Comparison of ENCODE assay signal across 10 cellular contexts in genomic region chr9:131273146-131273545, GRCh38. TPM values are rescaled to one million over a fixed set of nuclear protein-coding genes. Genes with fewer than 3 reads are reported as not detected.
DNase-seq lines count a peak whose midpoint lies in the region; ATAC-seq and TF ChIP-seq lines count a peak whose summit lies in the region.
"Had no signal": no experiment of that assay in that cellular context is flagged by ENCODE, and none has a peak within 500 bp of the region (broad histone marks: within the 10 kb centered on the region; RNA-seq: fewer than 3 reads in every experiment).

No MANE protein-coding gene starts in this region.

- no peaks in the 10 kb centered on the region for H3K9me3 ChIP-seq in gastrocnemius medialis

- ATAC-seq in gastrocnemius medialis: no peak
- ATAC-seq in HG03135 (IDR thresholded peaks at IDR 0.05; ENCODE audit: unreplicated experiment): no peak
- no peak for ATAC-seq in HG03095 (IDR thresholded peaks at IDR 0.05; ENCODE audit: unreplicated experiment)
- no peak for ATAC-seq in HG02852 (IDR thresholded peaks at IDR 0.05; ENCODE audit: unreplicated experiment)
- ATAC-seq: Panc1 had no signal

- intact Hi-C loops in gastrocnemius medialis (cut with DNase I; ENCODE audit: low total_unique reads): no loop called here

- H3K27me3 Mint-ChIP-seq in endothelial cell (ENCODE audit: unreplicated experiment): peaks cover 7% of the 10 kb centered on the region

- peaks cover 22% of the 10 kb centered on the region for H3K36me3 Mint-ChIP-seq in endothelial cell (ENCODE audit: low read depth, unreplicated experiment)
- H3K36me3 Mint-ChIP-seq: brain had no signal

- H3K4me1 Mint-ChIP-seq in endothelial cell (ENCODE audit: unreplicated experiment): peaks cover 59% of the 10 kb centered on the region

- TF ChIP-seq CTCF in GM12864 (IDR thresholded peaks at IDR 0.05; ENCODE audit: low read depth, low read length, missing control alignments): no peak
- no peak for TF ChIP-seq CTCF in endothelial cell (IDR thresholded peaks at IDR 0.05; ENCODE audit: unreplicated experiment)
- no peak for TF ChIP-seq CTCF in gastrocnemius medialis (IDR thresholded peaks at IDR 0.05 in 4 of 5, conservative IDR thresholded peaks at IDR 0.05 in 1 of 5)

- H3K4me3 Mint-ChIP-seq in endothelial cell (ENCODE audit: unreplicated experiment): peak overlapping the region; percentile 96

- peak overlapping the region; percentile 75 for H3K4me3 ChIP-seq in GM12864 (ENCODE audit: low read depth, low read length)
- H3K4me3 ChIP-seq in gastrocnemius medialis: peak overlapping the region; percentile 64 to 82 (median 74)

- H3K27ac Mint-ChIP-seq in endothelial cell (ENCODE audit: unreplicated experiment): peak overlapping the region; percentile 36
- H3K27ac Mint-ChIP-seq: brain had no signal

- H3K4me1 ChIP-seq in gastrocnemius medialis: peaks cover 76% of the 10 kb centered on the region in 2 donors

- H3K36me3 ChIP-seq in gastrocnemius medialis: no peaks in the 10 kb centered on the region

- H3K27me3 ChIP-seq in gastrocnemius medialis: no peaks in the 10 kb centered on the region

- H3K27ac ChIP-seq in gastrocnemius medialis: peak overlapping the region; percentile 94 to 100 (median 98)

- no peaks in the 10 kb centered on the region for H3K9me3 Mint-ChIP-seq in endothelial cell (ENCODE audit: unreplicated experiment)
- H3K9me3 Mint-ChIP-seq: brain had no signal

- TF ChIP-seq POLR2A in gastrocnemius medialis (IDR thresholded peaks at IDR 0.05): peak in 1 of 2 donors; percentile 22

- in situ Hi-C loops in gastrocnemius medialis (cut with MboI; ENCODE audit: low sequenced_read_pairs in 4 of 4): no loop called here

- no peak for DNase-seq in GM12864 (ENCODE audit: low read depth)
- peak; percentile 16 for DNase-seq in NOMO-1 treated with DMSO at 0.1 percent for 48 hours (lab: John Stamatoyannopoulos, UW; ENCODE audit: unreplicated experiment)
- DNase-seq in endothelial cell (ENCODE audit: low spot score): no peak
- DNase-seq in gastrocnemius medialis: peak in 1 of 2 donors; percentile 41
- DNase-seq in SW 1271 (lab: John Stamatoyannopoulos, UW): no peak

RNA-seq across cellular contexts. Expression of gene FAM78A, which starts 3.2 kb away (rescaled TPM):
- 73.4 TPM for total RNA-seq in endothelial cell (ENCODE audit: unreplicated experiment)
- total RNA-seq in gastrocnemius medialis: 10 to 100 TPM in 2 of 4 donors, 1 to 10 TPM in 2; 3.6 to 16.0 (median 10.1) TPM

RNA-seq across cellular contexts. Expression of gene PLPP7, which starts 16.4 kb away (rescaled TPM):
- 4.9 TPM for total RNA-seq in endothelial cell (ENCODE audit: unreplicated experiment)
- 100 to 1,000 TPM; 110 to 395 (median 184) TPM for total RNA-seq in gastrocnemius medialis

Comparison
In these comparisons a context has a peak if more than half of its experiments do, and no peak if none do; other contexts are left out.
1. RNA of gene PLPP7, which starts 16.4 kb away (total RNA-seq): 110 to 395 TPM in gastrocnemius medialis; 4.9 TPM in endothelial cell (single experiment); every median in the first group is over 10 times any median in the second.